ENCODE assay signal across 14 cellular contexts in genomic region chr3:66392966-66393485, GRCh38.
DNase-seq lines count a peak whose midpoint lies in the region.
"Had no signal": no experiment of that assay in that cellular context is flagged by ENCODE, and none has a peak within 500 bp of the region (broad histone marks: within the 10 kb centered on the region; RNA-seq: fewer than 3 reads in every experiment).

No MANE protein-coding gene starts in this region.

- POLR2A ChIA-PET in activated CD4-positive, alpha-beta memory T cell treated with anti-CD3 and anti-CD28 coated beads, Interleukin-2, amount 10 ng/mL, durations not matched to agents 7 days and 5 days (lab: Charles Lee): interaction anchor here (0.6 to 2.4 kb wide), 12 partner anchors 11 to 605 kb away, joined by 3 to 15 read pairs (median 5); partner anchors contain the start of gene KBTBD8

- intact Hi-C loops in activated CD4-positive, alpha-beta T cell treated with anti-CD3 and anti-CD28 coated beads, Interleukin-2, amount 10 ng/mL, durations not matched to agents 24 days and 14 days (cut with micrococcal nuclease): no loop called here

- no peaks in the 10 kb centered on the region for H3K9me3 ChIP-seq in subcutaneous abdominal adipose tissue (ENCODE audit: control insufficient read depth in 5 of 5, low read length in 5 of 5)

- peaks cover 5% of the 10 kb centered on the region for H3K9me3 Mint-ChIP-seq in activated CD4-positive, alpha-beta T cell treated with anti-CD3 and anti-CD28 coated beads, Interleukin-2, amount 10 ng/mL, durations not matched to agents 24 days and 14 days
- no peaks in the 10 kb centered on the region for H3K9me3 Mint-ChIP-seq in activated CD4-positive, alpha-beta memory T cell treated with anti-CD3 and anti-CD28 coated beads, Interleukin-2, amount 10 ng/mL, durations not matched to agents 7 days and 5 days

- CTCF ChIA-PET in activated CD4-positive, alpha-beta memory T cell treated with anti-CD3 and anti-CD28 coated beads, Interleukin-2, amount 10 ng/mL, durations not matched to agents 7 days and 5 days (lab: Charles Lee): interaction anchor here (0.8 to 6.2 kb wide), 8 partner anchors 8 to 430 kb away, joined by 3 to 35 read pairs (median 4); no protein-coding TSS in a partner anchor

- DNase-seq in activated CD4-positive, alpha-beta T cell treated with anti-CD3 and anti-CD28 coated beads, Interleukin-2, amount 10 ng/mL, durations not matched to agents 24 days and 14 days: no peak
- DNase-seq in activated CD4-positive, alpha-beta T cell treated with anti-CD3 and anti-CD28 coated beads for 4 hours: no peak
- no peak for DNase-seq in activated CD4-positive, alpha-beta memory T cell treated with anti-CD3 and anti-CD28 coated beads, Interleukin-2, amount 10 ng/mL, durations not matched to agents 7 days and 5 days
- no peak for DNase-seq in caudate nucleus (lab: John Stamatoyannopoulos, UW)
- no peak for DNase-seq in dermis blood vessel endothelial cell
- DNase-seq in kidney tubule cell (ENCODE audit: low spot score): no peak
- DNase-seq: ACHN, amniotic stem cell, NCI-H146, PC-9 had no signal

- H3K4me1 ChIP-seq in subcutaneous abdominal adipose tissue (ENCODE audit: control insufficient read depth in 5 of 5, insufficient read depth in 5 of 5, low read length in 5 of 5): peaks cover 4 to 43% (median 31%) of the 10 kb centered on the region in 5 donors
- H3K4me1 ChIP-seq: parathyroid adenoma had no signal

- no peak overlapping the region for H3K4me3 Mint-ChIP-seq in activated CD4-positive, alpha-beta T cell treated with anti-CD3 and anti-CD28 coated beads, Interleukin-2, amount 10 ng/mL, durations not matched to agents 24 days and 14 days
- peak overlapping the region; percentile 75 for H3K4me3 Mint-ChIP-seq in activated CD4-positive, alpha-beta memory T cell treated with anti-CD3 and anti-CD28 coated beads, Interleukin-2, amount 10 ng/mL, durations not matched to agents 7 days and 5 days

- no peak overlapping the region for H3K9ac ChIP-seq in subcutaneous abdominal adipose tissue (ENCODE audit: low read length in 5 of 5)
- H3K9ac ChIP-seq: parathyroid adenoma had no signal

- H3K36me3 Mint-ChIP-seq in activated CD4-positive, alpha-beta T cell treated with anti-CD3 and anti-CD28 coated beads, Interleukin-2, amount 10 ng/mL, durations not matched to agents 24 days and 14 days (ENCODE audit: low read depth): peaks cover 69% of the 10 kb centered on the region
- H3K36me3 Mint-ChIP-seq in activated CD4-positive, alpha-beta memory T cell treated with anti-CD3 and anti-CD28 coated beads, Interleukin-2, amount 10 ng/mL, durations not matched to agents 7 days and 5 days (ENCODE audit: low read depth): peaks cover 59% of the 10 kb centered on the region

- H3K27me3 Mint-ChIP-seq in activated CD4-positive, alpha-beta T cell treated with anti-CD3 and anti-CD28 coated beads, Interleukin-2, amount 10 ng/mL, durations not matched to agents 24 days and 14 days: no peaks in the 10 kb centered on the region
- H3K27me3 Mint-ChIP-seq in activated CD4-positive, alpha-beta memory T cell treated with anti-CD3 and anti-CD28 coated beads, Interleukin-2, amount 10 ng/mL, durations not matched to agents 7 days and 5 days: no peaks in the 10 kb centered on the region

- H3K36me3 ChIP-seq in subcutaneous abdominal adipose tissue (ENCODE audit: control insufficient read depth in 5 of 5, insufficient read depth in 5 of 5, low read length in 5 of 5): peaks cover 5 to 47% (median 23%) of the 10 kb centered on the region in 5 donors

- peak overlapping the region; percentile 80 for H3K27ac Mint-ChIP-seq in activated CD4-positive, alpha-beta T cell treated with anti-CD3 and anti-CD28 coated beads, Interleukin-2, amount 10 ng/mL, durations not matched to agents 24 days and 14 days
- H3K27ac Mint-ChIP-seq in activated CD4-positive, alpha-beta memory T cell treated with anti-CD3 and anti-CD28 coated beads, Interleukin-2, amount 10 ng/mL, durations not matched to agents 7 days and 5 days: peak overlapping the region; percentile 97

- H3K4me1 Mint-ChIP-seq in activated CD4-positive, alpha-beta T cell treated with anti-CD3 and anti-CD28 coated beads, Interleukin-2, amount 10 ng/mL, durations not matched to agents 24 days and 14 days: peaks cover 30% of the 10 kb centered on the region
- H3K4me1 Mint-ChIP-seq in activated CD4-positive, alpha-beta memory T cell treated with anti-CD3 and anti-CD28 coated beads, Interleukin-2, amount 10 ng/mL, durations not matched to agents 7 days and 5 days: peaks cover 42% of the 10 kb centered on the region

- peak overlapping the region; percentile 41 for H3K27ac ChIP-seq in layer of hippocampus (ENCODE audit: low read depth, low read length)
- H3K27ac ChIP-seq in subcutaneous abdominal adipose tissue (ENCODE audit: low read depth, low read length): peak overlapping the region; percentile 15
- H3K27ac ChIP-seq in caudate nucleus (ENCODE audit: low read depth, low read length): no peak overlapping the region
- H3K27ac ChIP-seq: HL-60, parathyroid adenoma, PC-9 had no signal

- no peaks in the 10 kb centered on the region for H3K27me3 ChIP-seq in layer of hippocampus (ENCODE audit: control insufficient read depth, insufficient read depth, low read length)
- no peaks in the 10 kb centered on the region for H3K27me3 ChIP-seq in subcutaneous abdominal adipose tissue (ENCODE audit: control insufficient read depth in 5 of 5, insufficient read depth in 4 of 5, low read length in 5 of 5)

- H3K4me3 ChIP-seq in subcutaneous abdominal adipose tissue (ENCODE audit: low read depth in 1 of 5, low read length in 5 of 5): peak overlapping the region in 1 of 5 donors; percentile 8
- H3K4me3 ChIP-seq: PC-9 had no signal
